1 cellular context compared by ENCODE assay signal in genomic region chr17:77180503-77181330, GRCh38.
TF ChIP-seq lines count a peak whose summit lies in the region.

No MANE protein-coding gene starts in this region.

TF ChIP-seq in HepG2, 621 proteins besides CTCF, POLR2A, EP300 and RAD21 (continued from another document and continues in another):
- TF ChIP-seq THAP9 (CRISPR knock-in tag; IDR thresholded peaks at IDR 0.05; ENCODE audit: borderline replicate concordance) (no peak), ZNF792 (CRISPR knock-in tag; IDR thresholded peaks at IDR 0.05) (0 out of 2 replicates have a peak, but pooled peaks have one; percentile 62), TBP (CRISPR knock-in tag; IDR thresholded peaks at IDR 0.05) (no peak), ZNF280B (CRISPR knock-in tag; IDR thresholded peaks at IDR 0.05; ENCODE audit: borderline replicate concordance) (no peak), ZNF891 (CRISPR knock-in tag; IDR thresholded peaks at IDR 0.05) (no peak), SKI (IDR thresholded peaks at IDR 0.05; ENCODE audit: partially characterized antibody) (no peak), HMGXB3 (CRISPR knock-in tag; IDR thresholded peaks at IDR 0.05; ENCODE audit: borderline replicate concordance) (no peak; the same call in 1 of the 2 replicates), SATB2 (CRISPR knock-in tag; IDR thresholded peaks at IDR 0.05) (no peak), HCFC1 (IDR thresholded peaks at IDR 0.05; ENCODE audit: low read depth, low read length) (no peak), NR2F1 (CRISPR knock-in tag; IDR thresholded peaks at IDR 0.05) (no peak), ZNF430 (CRISPR knock-in tag; IDR thresholded peaks at IDR 0.05) (no peak), NFE2L2 (IDR thresholded peaks at IDR 0.05; ENCODE audit: low read length) (no peak; the same call in 1 of the 2 replicates), EZH2 (conservative IDR thresholded peaks at IDR 0.05; ENCODE audit: low read depth, low read length) (no peak), CHD4 (IDR thresholded peaks at IDR 0.05; ENCODE audit: borderline replicate concordance, low read length) (no peak), FOXK1 (CRISPR knock-in tag; IDR thresholded peaks at IDR 0.05; ENCODE audit: borderline replicate concordance, low read depth) (no peak), HDAC1 (CRISPR knock-in tag; IDR thresholded peaks at IDR 0.05) (peak; percentile 59), ATF6 (CRISPR knock-in tag; conservative IDR thresholded peaks at IDR 0.05) (no peak), ZNF407 (CRISPR knock-in tag; IDR thresholded peaks at IDR 0.05; ENCODE audit: not compliant biosample characterization) (no peak), TOPORS (CRISPR knock-in tag; IDR thresholded peaks at IDR 0.05) (no peak), ATAD3A (CRISPR knock-in tag; IDR thresholded peaks at IDR 0.05) (no peak), POLR2AphosphoS5 (IDR thresholded peaks at IDR 0.05; ENCODE audit: low read depth, low read length) (no peak), XRCC5 (optimal IDR thresholded peaks at IDR 0.05; ENCODE audit: low read length) (no peak), ELF3 (CRISPR knock-in tag; IDR thresholded peaks at IDR 0.05) (no peak), ZFP36L2 (CRISPR knock-in tag; IDR thresholded peaks at IDR 0.05) (no peak), ZNF333 (CRISPR knock-in tag; IDR thresholded peaks at IDR 0.05; ENCODE audit: borderline replicate concordance) (no peak), RARG (CRISPR knock-in tag; IDR thresholded peaks at IDR 0.05; ENCODE audit: low read depth) (no peak), MTA1 (CRISPR knock-in tag; IDR thresholded peaks at IDR 0.05; ENCODE audit: borderline replicate concordance) (0 out of 2 replicates have a peak, but pooled peaks have one; percentile 22), NONO (IDR thresholded peaks at IDR 0.05) (no peak), NONO (CRISPR knock-in tag; conservative IDR thresholded peaks at IDR 0.05) (0 out of 2 replicates have a peak, but pooled peaks have one; percentile 40), ZFP36 (IDR thresholded peaks at IDR 0.05; ENCODE audit: borderline replicate concordance, low read depth, low read length, partially characterized antibody) (no peak), NKX3-1 (CRISPR knock-in tag; IDR thresholded peaks at IDR 0.05) (no peak), ZSCAN9 (CRISPR knock-in tag; IDR thresholded peaks at IDR 0.05; ENCODE audit: borderline replicate concordance) (no peak), NFYB (CRISPR knock-in tag; IDR thresholded peaks at IDR 0.05) (no peak), ZNF605 (CRISPR knock-in tag; IDR thresholded peaks at IDR 0.05) (peak; percentile 51; the same call in 1 of the 2 replicates), ZNF468 (CRISPR knock-in tag; IDR thresholded peaks at IDR 0.05) (no peak), MXD4 (CRISPR knock-in tag; IDR thresholded peaks at IDR 0.05) (no peak)
- TF ChIP-seq, protein P1, sequence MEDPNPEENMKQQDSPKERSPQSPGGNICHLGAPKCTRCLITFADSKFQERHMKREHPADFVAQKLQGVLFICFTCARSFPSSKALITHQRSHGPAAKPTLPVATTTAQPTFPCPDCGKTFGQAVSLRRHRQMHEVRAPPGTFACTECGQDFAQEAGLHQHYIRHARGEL (CRISPR knock-in tag; IDR thresholded peaks at IDR 0.05) = no peak
- TF ChIP-seq, protein P2, sequence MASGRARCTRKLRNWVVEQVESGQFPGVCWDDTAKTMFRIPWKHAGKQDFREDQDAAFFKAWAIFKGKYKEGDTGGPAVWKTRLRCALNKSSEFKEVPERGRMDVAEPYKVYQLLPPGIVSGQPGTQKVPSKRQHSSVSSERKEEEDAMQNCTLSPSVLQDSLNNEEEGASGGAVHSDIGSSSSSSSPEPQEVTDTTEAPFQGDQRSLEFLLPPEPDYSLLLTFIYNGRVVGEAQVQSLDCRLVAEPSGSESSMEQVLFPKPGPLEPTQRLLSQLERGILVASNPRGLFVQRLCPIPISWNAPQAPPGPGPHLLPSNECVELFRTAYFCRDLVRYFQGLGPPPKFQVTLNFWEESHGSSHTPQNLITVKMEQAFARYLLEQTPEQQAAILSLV (CRISPR knock-in tag; IDR thresholded peaks at IDR 0.05; ENCODE audit: borderline replicate concordance) = no peak
- TF ChIP-seq, protein P3, sequence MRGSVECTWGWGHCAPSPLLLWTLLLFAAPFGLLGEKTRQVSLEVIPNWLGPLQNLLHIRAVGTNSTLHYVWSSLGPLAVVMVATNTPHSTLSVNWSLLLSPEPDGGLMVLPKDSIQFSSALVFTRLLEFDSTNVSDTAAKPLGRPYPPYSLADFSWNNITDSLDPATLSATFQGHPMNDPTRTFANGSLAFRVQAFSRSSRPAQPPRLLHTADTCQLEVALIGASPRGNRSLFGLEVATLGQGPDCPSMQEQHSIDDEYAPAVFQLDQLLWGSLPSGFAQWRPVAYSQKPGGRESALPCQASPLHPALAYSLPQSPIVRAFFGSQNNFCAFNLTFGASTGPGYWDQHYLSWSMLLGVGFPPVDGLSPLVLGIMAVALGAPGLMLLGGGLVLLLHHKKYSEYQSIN (CRISPR knock-in tag; IDR thresholded peaks at IDR 0.05; ENCODE audit: borderline replicate concordance) = no peak
- TF ChIP-seq, protein P4, sequence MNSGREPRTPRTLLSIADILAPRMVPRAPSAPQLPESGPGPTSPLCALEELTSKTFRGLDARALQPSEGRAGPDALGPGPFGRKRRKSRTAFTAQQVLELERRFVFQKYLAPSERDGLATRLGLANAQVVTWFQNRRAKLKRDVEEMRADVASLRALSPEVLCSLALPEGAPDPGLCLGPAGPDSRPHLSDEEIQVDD (CRISPR knock-in tag; IDR thresholded peaks at IDR 0.05; ENCODE audit: borderline replicate concordance) = no peak
